ENCODE assay signal across 14 cellular contexts in genomic region chr6:166201878-166202277, GRCh38. TPM values are rescaled to one million over a fixed set of nuclear protein-coding genes. Genes with fewer than 3 reads are reported as not detected.
DNase-seq lines count a peak whose midpoint lies in the region; ATAC-seq, FAIRE-seq and TF ChIP-seq lines count a peak whose summit lies in the region.
"Had no signal": no experiment of that assay in that cellular context is flagged by ENCODE, and none has a peak within 500 bp of the region (broad histone marks: within the 10 kb centered on the region; RNA-seq: fewer than 3 reads in every experiment).

No MANE protein-coding gene starts in this region.

- no peak overlapping the region for H3K4me3 Mint-ChIP-seq in CD4-positive, alpha-beta memory T cell
- H3K4me3 Mint-ChIP-seq: activated T-cell treated with anti-CD3 and anti-CD28 coated beads, Interleukin-2, amount 50 U/mL, for 72 hours had no signal

- TF ChIP-seq POLR2A in H54 (IDR thresholded peaks at IDR 0.05; ENCODE audit: low read depth, low read length), result no peak
- TF ChIP-seq POLR2A in tibial nerve (IDR thresholded peaks at IDR 0.05), result no peak

- CTCF ChIA-PET in CD4-positive, alpha-beta memory T cell (lab: Charles Lee; ENCODE audit: partially characterized antibody), result no interaction called here

- no peak overlapping the region for H3K27ac ChIP-seq in CD4-positive, alpha-beta memory T cell (ENCODE audit: low read depth, low read length)
- no peak overlapping the region for H3K27ac ChIP-seq in tibial nerve
- H3K27ac ChIP-seq: body of pancreas, heart left ventricle had no signal

- peak; percentile 27 for ATAC-seq in GM18511 (IDR thresholded peaks at IDR 0.05; ENCODE audit: unreplicated experiment)
- peak; percentile 7 for ATAC-seq in GM21447 (IDR thresholded peaks at IDR 0.05; ENCODE audit: unreplicated experiment)
- ATAC-seq in HG03025 (IDR thresholded peaks at IDR 0.05; ENCODE audit: low FRiP score, unreplicated experiment), result peak; percentile 19
- ATAC-seq in HG03571 (IDR thresholded peaks at IDR 0.05; ENCODE audit: unreplicated experiment), result no peak
- ATAC-seq: activated T-cell treated with anti-CD3 and anti-CD28 coated beads, Interleukin-2, amount 50 U/mL, for 72 hours; body of pancreas had no signal

- H3K9me3 ChIP-seq in CD4-positive, alpha-beta memory T cell (ENCODE audit: control insufficient read depth in 1 of 2, low read length in 2 of 2), result no peaks in the 10 kb centered on the region
- no peaks in the 10 kb centered on the region for H3K9me3 ChIP-seq in tibial nerve
- H3K9me3 ChIP-seq: body of pancreas, heart left ventricle had no signal

- TF ChIP-seq EP300 in tibial nerve (IDR thresholded peaks at IDR 0.05), result no peak

- no peak overlapping the region for H3K4me3 ChIP-seq in CD4-positive, alpha-beta memory T cell (ENCODE audit: low read length in 2 of 2)
- no peak overlapping the region for H3K4me3 ChIP-seq in tibial nerve
- H3K4me3 ChIP-seq: body of pancreas, heart left ventricle had no signal

- peak; percentile 64 for DNase-seq in MV-4-11 (lab: John Stamatoyannopoulos, UW)
- no peak for DNase-seq in H54 (ENCODE audit: insufficient read length, low spot score)
- DNase-seq in CD4-positive, alpha-beta memory T cell, result no peak
- DNase-seq in tibial nerve (ENCODE audit: low spot score in 2 of 2), result no peak
- DNase-seq: activated T-cell treated with anti-CD3 and anti-CD28 coated beads, Interleukin-2, amount 50 U/mL, for 72 hours; body of pancreas; NCI-H1417; SHP77 treated with DMSO at 0.1 percent for 48 hours had no signal

- no peaks in the 10 kb centered on the region for H3K27me3 ChIP-seq in CD4-positive, alpha-beta memory T cell (ENCODE audit: insufficient read depth, low read length)
- no peaks in the 10 kb centered on the region for H3K27me3 ChIP-seq in tibial nerve
- H3K27me3 ChIP-seq: body of pancreas had no signal

- TF ChIP-seq CTCF in tibial nerve (IDR thresholded peaks at IDR 0.05), result no peak

- H3K27me3 Mint-ChIP-seq in CD4-positive, alpha-beta memory T cell, result peaks cover 2 to 22% of the 10 kb centered on the region in 2 donors

- H3K36me3 ChIP-seq in CD4-positive, alpha-beta memory T cell (ENCODE audit: insufficient read depth, low read length), result no peaks in the 10 kb centered on the region
- no peaks in the 10 kb centered on the region for H3K36me3 ChIP-seq in tibial nerve
- H3K36me3 ChIP-seq: heart left ventricle had no signal

- WGBS in tibial nerve, 2 donors, result 58 to 70% methylated on average over 2 of the region's 2 CpGs

- no peaks in the 10 kb centered on the region for H3K4me1 ChIP-seq in CD4-positive, alpha-beta memory T cell (ENCODE audit: insufficient read depth, low read length)
- H3K4me1 ChIP-seq in tibial nerve, result peaks cover 0 to 11% (median 0%) of the 10 kb centered on the region in 4 donors
- H3K4me1 ChIP-seq: body of pancreas, heart left ventricle had no signal

- intact Hi-C loops in CD4-positive, alpha-beta memory T cell (cut with micrococcal nuclease), result no loop called here

- no peaks in the 10 kb centered on the region for H3K4me1 Mint-ChIP-seq in CD4-positive, alpha-beta memory T cell

- FAIRE-seq in H54 (lab: Jason Lieb, UNC), result no peak

- H3K27ac Mint-ChIP-seq in CD4-positive, alpha-beta memory T cell, result no peak overlapping the region
- H3K27ac Mint-ChIP-seq: activated T-cell treated with anti-CD3 and anti-CD28 coated beads, Interleukin-2, amount 50 U/mL, for 72 hours had no signal

- H3K36me3 Mint-ChIP-seq in CD4-positive, alpha-beta memory T cell, result no peaks in the 10 kb centered on the region

- POLR2A ChIA-PET in CD4-positive, alpha-beta memory T cell (lab: Charles Lee; ENCODE audit: partially characterized antibody), result no interaction called here

- H3K9me3 Mint-ChIP-seq in CD4-positive, alpha-beta memory T cell, result peaks cover 0 to 1% (median 0%) of the 10 kb centered on the region in 8 donors
- H3K9me3 Mint-ChIP-seq: activated T-cell treated with anti-CD3 and anti-CD28 coated beads, Interleukin-2, amount 50 U/mL, for 72 hours had no signal

RNA-seq across cellular contexts. Expression of gene TBXT, which starts 34.2 kb away (rescaled TPM):
- not detected for total RNA-seq in CD4-positive, alpha-beta memory T cell
- not detected for polyA plus RNA-seq in CD4-positive, alpha-beta memory T cell
- not detected for total RNA-seq in tibial nerve
- total RNA-seq: activated T-cell treated with anti-CD3 and anti-CD28 coated beads, Interleukin-2, amount 50 U/mL, for 72 hours; body of pancreas; liver had no signal
- polyA plus RNA-seq: heart left ventricle, liver had no signal
